14 cellular contexts compared by ENCODE assay signal in genomic region chr14:97331526-97331925, GRCh38.
DNase-seq lines count a peak whose midpoint lies in the region; ATAC-seq and TF ChIP-seq lines count a peak whose summit lies in the region.
"Had no signal": no experiment of that assay in that cellular context is flagged by ENCODE, and none has a peak within 500 bp of the region (broad histone marks: within the 10 kb centered on the region; RNA-seq: fewer than 3 reads in every experiment).

No MANE protein-coding gene starts in this region.

- H3K4me1 ChIP-seq in BLaER1 treated with 17β-estradiol and CSF1 and Interleukin-3, amounts not matched to agents 10 nM and 100 nM: peaks cover 0 to 16% (median 13%) of the 10 kb centered on the region in 10 experiments; a peak in 16 of 20 replicates
- no peaks in the 10 kb centered on the region for H3K4me1 ChIP-seq in PC-3 (ENCODE audit: insufficient read depth, low read length)

- BruUV-seq in PC-3 (replicated peaks; lab: Mats Ljungman, UMichigan): no TSS peak

- H3K27me3 ChIP-seq in BLaER1 treated with 17β-estradiol and CSF1 and Interleukin-3, amounts not matched to agents 10 nM and 100 nM: no peaks in the 10 kb centered on the region
- peaks cover 10% of the 10 kb centered on the region for H3K27me3 ChIP-seq in PC-3 (ENCODE audit: low read length)

- no peaks in the 10 kb centered on the region for H3K27me3 Mint-ChIP-seq in activated CD4-positive, alpha-beta T cell treated with anti-CD3 and anti-CD28 coated beads, Interleukin-2, amount 10 ng/mL, durations not matched to agents 7 days and 5 days
- peaks cover 4% of the 10 kb centered on the region for H3K27me3 Mint-ChIP-seq in type B pancreatic cell

- no peak for DNase-seq in activated CD4-positive, alpha-beta T cell treated with anti-CD3 and anti-CD28 coated beads, Interleukin-2, amount 10 ng/mL, durations not matched to agents 7 days and 5 days
- no peak for DNase-seq in activated CD4-positive, alpha-beta T cell treated with anti-CD3 and anti-CD28 coated beads for 1 hour
- DNase-seq in PC-3 (peak; percentile 16), islet precursor cell (peak; percentile 81), NCI-H446 (lab: John Stamatoyannopoulos, UW) (no peak), NCI-H82 (lab: John Stamatoyannopoulos, UW) (no peak), type B pancreatic cell (ENCODE audit: extremely low spot score, unreplicated experiment) (no peak)
- DNase-seq: Calu3, NCI-H1436 treated with DMSO at 0.1 percent for 48 hours, NCI-H2081, OCI-M1 had no signal

- no peak overlapping the region for H3K4me3 Mint-ChIP-seq in activated CD4-positive, alpha-beta T cell treated with anti-CD3 and anti-CD28 coated beads, Interleukin-2, amount 10 ng/mL, durations not matched to agents 7 days and 5 days
- H3K4me3 Mint-ChIP-seq in type B pancreatic cell: no peak overlapping the region
- H3K4me3 Mint-ChIP-seq: GM23338 had no signal

- no peak overlapping the region for H2AFZ ChIP-seq in PC-3 (ENCODE audit: low read length)
- H2AFZ ChIP-seq: GM23338 had no signal

- ATAC-seq in PC-3: no peak
- ATAC-seq: GM23338 had no signal

- peaks cover 8% of the 10 kb centered on the region for H3K9me3 Mint-ChIP-seq in activated CD4-positive, alpha-beta T cell treated with anti-CD3 and anti-CD28 coated beads, Interleukin-2, amount 10 ng/mL, durations not matched to agents 7 days and 5 days
- H3K9me3 Mint-ChIP-seq in type B pancreatic cell: no peaks in the 10 kb centered on the region
- H3K9me3 Mint-ChIP-seq: GM23338 had no signal

- no peaks in the 10 kb centered on the region for H3K36me3 ChIP-seq in BLaER1 treated with 17β-estradiol and CSF1 and Interleukin-3, amounts not matched to agents 10 nM and 100 nM
- no peaks in the 10 kb centered on the region for H3K36me3 ChIP-seq in PC-3 (ENCODE audit: low read depth, low read length)

- no peaks in the 10 kb centered on the region for H3F3A ChIP-seq in PC-3 (ENCODE audit: low read length, unreplicated experiment)

- H3K9me3 ChIP-seq in BLaER1 treated with 17β-estradiol and CSF1 and Interleukin-3, amounts not matched to agents 10 nM and 100 nM (replicated peaks in 1 of 11): no peaks in the 10 kb centered on the region
- no peaks in the 10 kb centered on the region for H3K9me3 ChIP-seq in PC-3 (ENCODE audit: low read length)

- H3K27ac Mint-ChIP-seq in activated CD4-positive, alpha-beta T cell treated with anti-CD3 and anti-CD28 coated beads, Interleukin-2, amount 10 ng/mL, durations not matched to agents 7 days and 5 days: peak overlapping the region; percentile 73
- H3K27ac Mint-ChIP-seq in type B pancreatic cell: no peak overlapping the region
- H3K27ac Mint-ChIP-seq: GM23338 had no signal

- peak overlapping the region; percentile 5 to 64 (median 47); a peak in 17 of 22 replicates for H3K4me2 ChIP-seq in BLaER1 treated with 17β-estradiol and CSF1 and Interleukin-3, amounts not matched to agents 10 nM and 100 nM
- H3K4me2 ChIP-seq in PC-3 (ENCODE audit: low read length): no peak overlapping the region
- H3K4me2 ChIP-seq: GM23338 had no signal

- intact Hi-C loops in PC-3 (cut with micrococcal nuclease): no loop called here

- CTCF ChIA-PET in activated CD4-positive, alpha-beta T cell treated with anti-CD3 and anti-CD28 coated beads, Interleukin-2, amount 10 ng/mL, durations not matched to agents 7 days and 5 days (lab: Charles Lee): no interaction called here
- CTCF ChIA-PET in PC-3 (lab: Charles Lee): no interaction called here

- H3K9me2 ChIP-seq in PC-3 (replicated peaks; ENCODE audit: low read length): no peaks in the 10 kb centered on the region

- H3K36me3 Mint-ChIP-seq in activated CD4-positive, alpha-beta T cell treated with anti-CD3 and anti-CD28 coated beads, Interleukin-2, amount 10 ng/mL, durations not matched to agents 7 days and 5 days (ENCODE audit: low read depth): peaks cover 4% of the 10 kb centered on the region
- H3K36me3 Mint-ChIP-seq in type B pancreatic cell: no peaks in the 10 kb centered on the region

- H3K27ac ChIP-seq in BLaER1 treated with 17β-estradiol and CSF1 and Interleukin-3, amounts not matched to agents 10 nM and 100 nM: peak overlapping the region in 1 of 11 experiments; percentile 22; a peak in 1 of 22 replicates
- H3K27ac ChIP-seq in PC-3 (ENCODE audit: low read length): no peak overlapping the region
- H3K27ac ChIP-seq: RWPE1 had no signal

- no peak overlapping the region for H3K9ac ChIP-seq in BLaER1 treated with 17β-estradiol and CSF1 and Interleukin-3, amounts not matched to agents 10 nM and 100 nM
- no peak overlapping the region for H3K9ac ChIP-seq in PC-3 (ENCODE audit: low read length)

- no peaks in the 10 kb centered on the region for H3K79me2 ChIP-seq in PC-3 (ENCODE audit: low read length)

- POLR2A ChIA-PET in activated CD4-positive, alpha-beta T cell treated with anti-CD3 and anti-CD28 coated beads, Interleukin-2, amount 10 ng/mL, durations not matched to agents 7 days and 5 days (lab: Charles Lee): interaction anchor here (0.6 kb wide), 1 partner anchor 92 kb away, joined by 3 read pairs; no protein-coding TSS in a partner anchor
- POLR2A ChIA-PET in PC-3 (lab: Charles Lee; ENCODE audit: unreplicated experiment): no interaction called here

- TF ChIP-seq CTCF in PC-3 (conservative IDR thresholded peaks at IDR 0.05; ENCODE audit: low read depth, low read length): no peak
- TF ChIP-seq CTCF in type B pancreatic cell (conservative IDR thresholded peaks at IDR 0.05): no peak

- no peak overlapping the region for H3K4me3 ChIP-seq in BLaER1 treated with 17β-estradiol and CSF1 and Interleukin-3, amounts not matched to agents 10 nM and 100 nM
- no peak overlapping the region for H3K4me3 ChIP-seq in PC-3 (ENCODE audit: low read length)
- H3K4me3 ChIP-seq: GM23338 had no signal

- H4K20me1 ChIP-seq in BLaER1 treated with 17β-estradiol and CSF1 and Interleukin-3, amounts not matched to agents 10 nM and 100 nM: no peaks in the 10 kb centered on the region
- H4K20me1 ChIP-seq in PC-3 (ENCODE audit: low read length): no peaks in the 10 kb centered on the region

- peaks cover 31% of the 10 kb centered on the region for H3K4me1 Mint-ChIP-seq in activated CD4-positive, alpha-beta T cell treated with anti-CD3 and anti-CD28 coated beads, Interleukin-2, amount 10 ng/mL, durations not matched to agents 7 days and 5 days
- no peaks in the 10 kb centered on the region for H3K4me1 Mint-ChIP-seq in type B pancreatic cell (ENCODE audit: unreplicated experiment)

Comparison
In these comparisons a context has a peak if more than half of its experiments do, and no peak if none do; other contexts are left out.
1. DNase-seq: peak in PC-3 (single experiment) and islet precursor cell (single experiment); none in activated CD4-positive, alpha-beta T cell treated with anti-CD3 and anti-CD28 coated beads, Interleukin-2, amount 10 ng/mL, durations not matched to agents 7 days and 5 days (single experiment), activated CD4-positive, alpha-beta T cell treated with anti-CD3 and anti-CD28 coated beads for 1 hour (single experiment), NCI-H446 (0 of 2), NCI-H82 (single experiment) and type B pancreatic cell (single experiment).